ENCODE assay signal across 1 cellular context in genomic region chr1:37989381-37989930, GRCh38.
A peak's percentile ranks its signal among the peaks of the same experiment; 100 is the strongest.
TF ChIP-seq lines count a peak whose summit lies in the region.

No MANE protein-coding gene starts in this region.

TF ChIP-seq in K562, 482 proteins besides CTCF, POLR2A, EP300 and RAD21 (continued from another document):
- peak; percentile 93; the same call in 1 of the 2 replicates for TF ChIP-seq PHF8 (IDR thresholded peaks at IDR 0.05; ENCODE audit: borderline replicate concordance, low read length)
- TF ChIP-seq SPI1 (IDR thresholded peaks at IDR 0.05; ENCODE audit: borderline replicate concordance, low read depth, low read length), result peak; percentile 75
- no peak for TF ChIP-seq ATF3 (IDR thresholded peaks at IDR 0.05)
- TF ChIP-seq ATF3 (CRISPR knock-in tag; conservative IDR thresholded peaks at IDR 0.05), result 0 out of 2 replicates have a peak, but pooled peaks have one; percentile 12
- peak in 1 of 2 experiments; percentile 47; a peak in 1 of 4 replicates for TF ChIP-seq SIN3A (IDR thresholded peaks at IDR 0.05; ENCODE audit: borderline replicate concordance in 2 of 2, control insufficient read depth in 1 of 2, low read depth in 2 of 2, low read length in 2 of 2)
- TF ChIP-seq CHD1 (IDR thresholded peaks at IDR 0.05; ENCODE audit: low read length), result peak; percentile 75
- 0 out of 2 replicates have a peak, but pooled peaks have one; percentile 42 for TF ChIP-seq ZNF224 (CRISPR knock-in tag; IDR thresholded peaks at IDR 0.05)
- TF ChIP-seq KAT7 (CRISPR knock-in tag; IDR thresholded peaks at IDR 0.05; ENCODE audit: borderline replicate concordance), result peak; percentile 78; the same call in 1 of the 2 replicates
- no peak for TF ChIP-seq SIRT6 (IDR thresholded peaks at IDR 0.05; ENCODE audit: low read depth, low read length)
